In genomic region chr21:42636535-42636914, GRCh38 we compare ENCODE assay signal across 15 cellular contexts. TPM values are rescaled to one million over a fixed set of nuclear protein-coding genes. Genes with fewer than 3 reads are reported as not detected.
DNase-seq lines count a peak whose midpoint lies in the region; ATAC-seq lines count a peak whose summit lies in the region.
"Had no signal": no experiment of that assay in that cellular context is flagged by ENCODE, and none has a peak within 500 bp of the region (broad histone marks: within the 10 kb centered on the region; RNA-seq: fewer than 3 reads in every experiment).

No MANE protein-coding gene starts in this region.

- DNase-seq in ELR (ENCODE audit: low read depth) (peak; percentile 37), NOMO-1 treated with dmso at 0.1 percent for 144 hours (lab: John Stamatoyannopoulos, UW; ENCODE audit: unreplicated experiment) (peak; percentile 45), trophoblast cell (peak; percentile 49 to 85), NCI-H1694 treated with DMSO at 0.1 percent for 48 hours (lab: John Stamatoyannopoulos, UW) (no peak)
- DNase-seq: activated CD8-positive, alpha-beta T cell treated with anti-CD3 and anti-CD28 coated beads for 36 hours; activated effector memory CD4-positive, alpha-beta T cell treated with anti-CD3 and anti-CD28 coated beads, Interleukin-2, amount 50 U/mL, for 16 hours; caudate nucleus; Karpas-422; stomach; T-helper 2 cell had no signal

- no peak overlapping the region for H2BK120ac ChIP-seq in trophoblast cell (ENCODE audit: insufficient read depth, low read length, poor library complexity)

- H3K23ac ChIP-seq in trophoblast cell (ENCODE audit: low read length), result no peak overlapping the region

- ATAC-seq in esophagus mucosa (peak; percentile 53), GM18909 (IDR thresholded peaks at IDR 0.05; ENCODE audit: poor library complexity, unreplicated experiment) (no peak), GM21360 (IDR thresholded peaks at IDR 0.05; ENCODE audit: unreplicated experiment) (no peak)
- ATAC-seq: activated CD8-positive, alpha-beta T cell treated with anti-CD3 and anti-CD28 coated beads for 36 hours; mucosa of descending colon had no signal

- H3K4me2 ChIP-seq in trophoblast cell (ENCODE audit: low read length), result no peak overlapping the region

- H2AFZ ChIP-seq in trophoblast cell (ENCODE audit: insufficient read depth, low read length, poor library complexity), result no peak overlapping the region

- no peak overlapping the region for H3K4me3 ChIP-seq in trophoblast cell (ENCODE audit: low read depth, low read length)
- H3K4me3 ChIP-seq: mucosa of descending colon, psoas muscle, stomach had no signal

- no peaks in the 10 kb centered on the region for H3K36me3 ChIP-seq in trophoblast cell (ENCODE audit: control insufficient read depth in 1 of 2, insufficient read depth in 2 of 2, low read length in 2 of 2)
- H3K36me3 ChIP-seq: stomach had no signal

- H3K18ac ChIP-seq in trophoblast cell (ENCODE audit: low read length), result no peak overlapping the region

- no peak overlapping the region for H2BK12ac ChIP-seq in trophoblast cell (ENCODE audit: low read length)

- no peak overlapping the region for H4K12ac ChIP-seq in trophoblast cell (ENCODE audit: low read depth, low read length)

- no peaks in the 10 kb centered on the region for H3K27me3 ChIP-seq in trophoblast cell (ENCODE audit: insufficient read depth, low read length)

- peaks cover 4% of the 10 kb centered on the region for H3K9me3 ChIP-seq in trophoblast cell (ENCODE audit: insufficient read depth, low read depth, low read length)
- H3K9me3 ChIP-seq: mucosa of descending colon, psoas muscle, stomach had no signal

- no peak overlapping the region for H3K4ac ChIP-seq in trophoblast cell (ENCODE audit: low read depth, low read length)

- no peaks in the 10 kb centered on the region for H3K79me2 ChIP-seq in trophoblast cell (ENCODE audit: control insufficient read depth, insufficient read depth, low read length, poor library complexity)

- H4K91ac ChIP-seq in trophoblast cell (ENCODE audit: low read depth, low read length), result no peak overlapping the region

- no peak overlapping the region for H3K27ac ChIP-seq in trophoblast cell (ENCODE audit: low read depth, low read length)
- H3K27ac ChIP-seq: psoas muscle had no signal

- no peak overlapping the region for H4K8ac ChIP-seq in trophoblast cell (ENCODE audit: low read depth, low read length)

- no peaks in the 10 kb centered on the region for H3K79me1 ChIP-seq in trophoblast cell (ENCODE audit: low read length)

- H2AK5ac ChIP-seq in trophoblast cell (ENCODE audit: low read length), result no peak overlapping the region

- no peak overlapping the region for H3K9ac ChIP-seq in trophoblast cell (ENCODE audit: low read length)

- no peaks in the 10 kb centered on the region for H3K4me1 ChIP-seq in trophoblast cell (ENCODE audit: control insufficient read depth in 1 of 2, insufficient read depth in 2 of 2, low read length in 2 of 2)
- H3K4me1 ChIP-seq: psoas muscle had no signal

- no peak overlapping the region for H3K14ac ChIP-seq in trophoblast cell (ENCODE audit: low read length)

- WGBS in trophoblast cell (ENCODE audit: extremely low coverage, insufficient coverage, insufficient read length), result no CpG with 5 or more reads among the region's 5 CpGs

- no peak overlapping the region for H2BK5ac ChIP-seq in trophoblast cell (ENCODE audit: low read depth, low read length, poor library complexity)

RNA-seq across cellular contexts. Expression of gene PDE9A, which starts 16.9 kb away (rescaled TPM):
- total RNA-seq in esophagus mucosa, result 1.8 TPM
- 17.4 and 18.5 TPM in 2 replicates for polyA plus RNA-seq in trophoblast cell (2013)
